ENCODE assay signal across 8 cellular contexts in the genomic region with DNA sequence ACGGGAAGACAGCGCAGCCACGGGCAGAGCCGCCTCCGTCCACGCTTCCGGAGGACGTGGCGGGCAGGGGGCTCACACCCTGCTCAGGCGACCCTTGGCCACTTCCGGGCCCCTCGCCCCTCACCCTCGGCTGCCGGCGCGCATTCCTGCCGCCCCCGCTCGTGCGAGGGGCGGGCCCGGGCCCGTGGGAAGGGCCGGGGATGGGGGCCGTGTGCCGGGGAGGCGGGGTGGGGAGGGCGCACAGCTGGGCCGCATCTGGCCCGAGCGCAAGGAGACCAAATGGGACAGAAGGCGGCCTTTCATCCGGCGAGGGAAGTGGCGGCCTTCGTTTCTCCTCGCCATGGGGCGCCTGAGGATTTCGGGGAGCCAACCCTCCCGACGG.
DNase-seq lines count a peak whose midpoint lies in the region; ATAC-seq lines count a peak whose summit lies in the region.

No MANE protein-coding gene starts in this region.

- H3K9ac ChIP-seq in mucosa of stomach (ENCODE audit: low read length), result peak overlapping the region; percentile 43

- H3K4me3 Mint-ChIP-seq in stimulated activated naive CD8-positive, alpha-beta T cell treated with anti-CD3 and anti-CD28 coated beads, Interleukin-15, Interleukin-2, amounts not matched to agents 100 ng/mL and 50 ng/mL, for 24 hours, result peak overlapping the region; percentile 71
- H3K4me3 Mint-ChIP-seq in central memory CD8-positive, alpha-beta T cell, result peak overlapping the region; percentile 71

- H3K27me3 ChIP-seq in mucosa of stomach (ENCODE audit: control insufficient read depth, insufficient read depth, low read length), result peaks cover 8% of the 10 kb centered on the region

- H3K9me3 Mint-ChIP-seq in stimulated activated naive CD8-positive, alpha-beta T cell treated with anti-CD3 and anti-CD28 coated beads, Interleukin-15, Interleukin-2, amounts not matched to agents 100 ng/mL and 50 ng/mL, for 24 hours, result no peaks in the 10 kb centered on the region
- no peaks in the 10 kb centered on the region for H3K9me3 Mint-ChIP-seq in central memory CD8-positive, alpha-beta T cell

- H3K27me3 Mint-ChIP-seq in stimulated activated naive CD8-positive, alpha-beta T cell treated with anti-CD3 and anti-CD28 coated beads, Interleukin-15, Interleukin-2, amounts not matched to agents 100 ng/mL and 50 ng/mL, for 24 hours, result no peaks in the 10 kb centered on the region
- no peaks in the 10 kb centered on the region for H3K27me3 Mint-ChIP-seq in central memory CD8-positive, alpha-beta T cell

- no peak for ATAC-seq in stimulated activated naive CD8-positive, alpha-beta T cell treated with anti-CD3 and anti-CD28 coated beads, Interleukin-15, Interleukin-2, amounts not matched to agents 100 U/mL and 50 U/mL, for 24 hours
- ATAC-seq in central memory CD8-positive, alpha-beta T cell (replicated peaks; ENCODE audit: extremely low read depth, poor library complexity, severe bottlenecking), result no peak

- no peak overlapping the region for H3K27ac Mint-ChIP-seq in stimulated activated naive CD8-positive, alpha-beta T cell treated with anti-CD3 and anti-CD28 coated beads, Interleukin-15, Interleukin-2, amounts not matched to agents 100 ng/mL and 50 ng/mL, for 24 hours
- no peak overlapping the region for H3K27ac Mint-ChIP-seq in central memory CD8-positive, alpha-beta T cell (ENCODE audit: low read depth)

- DNase-seq in stimulated activated naive CD8-positive, alpha-beta T cell treated with anti-CD3 and anti-CD28 coated beads, Interleukin-15, Interleukin-2, amounts not matched to agents 100 U/mL and 50 U/mL, for 24 hours, result no peak
- DNase-seq in central memory CD8-positive, alpha-beta T cell (ENCODE audit: low spot score in 2 of 2), result no peak
- DNase-seq in kidney glomerular epithelial cell (lab: John Stamatoyannopoulos, UW), result no peak
- DNase-seq in HuH-7.5 (ENCODE audit: low spot score), result no peak
- no peak for DNase-seq in dedifferentiated amniotic fluid mesenchymal stem cell (ENCODE audit: extremely low spot score)
- DNase-seq in stimulated activated CD4-positive, alpha-beta T cell treated with anti-CD3 and anti-CD28 coated beads, Interleukin-4, amount 100 ng/mL, for 1 hour, result no peak

- H3K36me3 Mint-ChIP-seq in stimulated activated naive CD8-positive, alpha-beta T cell treated with anti-CD3 and anti-CD28 coated beads, Interleukin-15, Interleukin-2, amounts not matched to agents 100 ng/mL and 50 ng/mL, for 24 hours (ENCODE audit: low read depth), result no peaks in the 10 kb centered on the region
- peaks cover 28% of the 10 kb centered on the region for H3K36me3 Mint-ChIP-seq in central memory CD8-positive, alpha-beta T cell (ENCODE audit: insufficient read depth)

- H3K4me3 ChIP-seq in mucosa of stomach (ENCODE audit: low read length), result no peak overlapping the region

- H3K4me1 ChIP-seq in mucosa of stomach (ENCODE audit: control insufficient read depth, insufficient read depth, low read length), result peaks cover 28% of the 10 kb centered on the region

- H3K4me1 Mint-ChIP-seq in stimulated activated naive CD8-positive, alpha-beta T cell treated with anti-CD3 and anti-CD28 coated beads, Interleukin-15, Interleukin-2, amounts not matched to agents 100 ng/mL and 50 ng/mL, for 24 hours (ENCODE audit: low read depth), result peaks cover 50% of the 10 kb centered on the region
- peaks cover 31% of the 10 kb centered on the region for H3K4me1 Mint-ChIP-seq in central memory CD8-positive, alpha-beta T cell

- no peaks in the 10 kb centered on the region for H3K9me3 ChIP-seq in mucosa of stomach (ENCODE audit: control insufficient read depth, low read length)

- no peaks in the 10 kb centered on the region for H3K36me3 ChIP-seq in mucosa of stomach (ENCODE audit: control insufficient read depth, insufficient read depth, low read length)
